Comparison of ENCODE assay signal across 1 cellular context in genomic region chr9:36337865-36338264, GRCh38.
A peak's percentile ranks its signal among the peaks of the same experiment; 100 is the strongest.
TF ChIP-seq lines count a peak whose summit lies in the region.

No MANE protein-coding gene starts in this region.

TF ChIP-seq in liver, 16 proteins besides CTCF, POLR2A, EP300 and RAD21 (continued from another document):
- TF ChIP-seq REST (IDR thresholded peaks at IDR 0.05) = peak; percentile 18
- TF ChIP-seq HNF4A (conservative IDR thresholded peaks at IDR 0.05) = peak in 1 of 2 donors; percentile 16
- no peak for TF ChIP-seq ATF3 (IDR thresholded peaks at IDR 0.05)
- no peak for TF ChIP-seq HNF4G (IDR thresholded peaks at IDR 0.05)
- TF ChIP-seq, protein P1, sequence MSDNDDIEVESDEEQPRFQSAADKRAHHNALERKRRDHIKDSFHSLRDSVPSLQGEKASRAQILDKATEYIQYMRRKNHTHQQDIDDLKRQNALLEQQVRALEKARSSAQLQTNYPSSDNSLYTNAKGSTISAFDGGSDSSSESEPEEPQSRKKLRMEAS (IDR thresholded peaks at IDR 0.05) = no peak
